Comparison of ENCODE assay signal across 23 cellular contexts in genomic region chr9:27835286-27835685, GRCh38.
"Had no signal": no experiment of that assay in that cellular context is flagged by ENCODE, and none has a peak within 500 bp of the region (broad histone marks: within the 10 kb centered on the region; RNA-seq: fewer than 3 reads in every experiment).

No MANE protein-coding gene starts in this region.

- H3K4me2 ChIP-seq: hepatocyte had no signal

- H3K27ac Mint-ChIP-seq: dendritic cell treated with granulocyte-macrophage colony-stimulating factor and Interleukin-4, amounts not matched to agents 40 ng/mL and 50 ng/mL, for 4 days; immature natural killer cell; memory B cell; naive thymus-derived CD4-positive, alpha-beta T cell had no signal

- H3K4me1 ChIP-seq: colonic mucosa, esophagus muscularis mucosa, foreskin keratinocyte, gastroesophageal sphincter, heart left ventricle, left lung, lower lobe of right lung had no signal

- ATAC-seq: foreskin keratinocyte; gastroesophageal sphincter; heart left ventricle; left lung; left ventricle myocardium superior; lower lobe of right lung; naive thymus-derived CD4-positive, alpha-beta T cell had no signal

- H3K9me3 Mint-ChIP-seq: dendritic cell treated with granulocyte-macrophage colony-stimulating factor and Interleukin-4, amounts not matched to agents 40 ng/mL and 50 ng/mL, for 4 days; memory B cell had no signal

- H3K36me3 Mint-ChIP-seq: memory B cell; naive thymus-derived CD4-positive, alpha-beta T cell had no signal

- H3K79me2 ChIP-seq: hepatocyte had no signal

- H2AFZ ChIP-seq: hepatocyte had no signal

- H3K4me3 ChIP-seq: colonic mucosa, esophagus muscularis mucosa, gastroesophageal sphincter, heart left ventricle, hepatocyte, left lung, lower lobe of right lung had no signal

- H3K4me1 Mint-ChIP-seq: immature natural killer cell; memory B cell; naive thymus-derived CD4-positive, alpha-beta T cell had no signal

- H3K36me3 ChIP-seq: colonic mucosa, esophagus muscularis mucosa, gastroesophageal sphincter, heart left ventricle, left lung, lower lobe of right lung had no signal

- FAIRE-seq: endothelial cell of umbilical vein, frontal cortex, kidney had no signal

- H3K27ac ChIP-seq: colonic mucosa, esophagus muscularis mucosa, foreskin keratinocyte, gastroesophageal sphincter, heart left ventricle, hepatocyte, left lung, lower lobe of right lung had no signal

- H3K9me3 ChIP-seq: colonic mucosa, esophagus muscularis mucosa, gastroesophageal sphincter, heart left ventricle, left lung, lower lobe of right lung had no signal

- DNase-seq: colonic mucosa; cortex of kidney; effector CD8-positive, alpha-beta T cell; foreskin keratinocyte; heart left ventricle; hypothalamus; immature natural killer cell; islet precursor cell; kidney; kidney glomerular epithelial cell; left lung; left ventricle myocardium superior; lower lobe of right lung; mesendoderm; midbrain; naive thymus-derived CD4-positive, alpha-beta T cell had no signal

- H3K27me3 ChIP-seq: colonic mucosa, esophagus muscularis mucosa, gastroesophageal sphincter, heart left ventricle, hepatocyte, left lung had no signal

- H3K4me3 Mint-ChIP-seq: dendritic cell treated with granulocyte-macrophage colony-stimulating factor and Interleukin-4, amounts not matched to agents 40 ng/mL and 50 ng/mL, for 4 days; immature natural killer cell; memory B cell; naive thymus-derived CD4-positive, alpha-beta T cell had no signal
